In genomic region chr15:72117698-72118399, GRCh38 we compare ENCODE assay signal across 8 cellular contexts. TPM values are rescaled to one million over a fixed set of nuclear protein-coding genes. Genes with fewer than 3 reads are reported as not detected.
A peak's percentile ranks its signal among the peaks of the same experiment; 100 is the strongest.
DNase-seq lines count a peak whose midpoint lies in the region; ATAC-seq and TF ChIP-seq lines count a peak whose summit lies in the region.

TSS of gene MYO9A (minus strand) at chr15:72118150. CDS start at chr15:72046563, 71,587 bp downstream.

- H4K20me1 ChIP-seq in SU-DHL-6 (ENCODE audit: low read depth, low read length): peaks cover 8% of the 10 kb centered on the region

- H3K4me3 ChIP-seq in GM08714 (ENCODE audit: low read length) (peak within 1 kb of the TSS; percentile 97), SU-DHL-6 (ENCODE audit: insufficient read depth, low read length, poor library complexity, severe bottlenecking) (peak within 1 kb of the TSS; percentile 87)

- DNase-seq in NCI-H1417 (lab: John Stamatoyannopoulos, UW) (peak; percentile 98 to 100 (median 99)), glutamatergic neuron (peak; percentile 97), omental fat pad (ENCODE audit: low spot score) (peak; percentile 97)
- peak; percentile 95 for DNase-seq in activated naive CD8-positive, alpha-beta T cell treated with anti-CD3 and anti-CD28 coated beads, Interleukin-2, amount 10 ng/mL, durations not matched to agents 7 days and 5 days

- H3K9me2 ChIP-seq in SU-DHL-6 (replicated peaks; ENCODE audit: insufficient read depth, low read length): no peaks in the 10 kb centered on the region

- no peaks in the 10 kb centered on the region for H3K36me3 ChIP-seq in SU-DHL-6 (ENCODE audit: low read length)

- no peaks in the 10 kb centered on the region; the same call in 1 of the 2 replicates for H3F3A ChIP-seq in SU-DHL-6 (ENCODE audit: insufficient read depth)

- no peaks in the 10 kb centered on the region for H3K27me3 ChIP-seq in SU-DHL-6 (ENCODE audit: low read length)

- peak within 1 kb of the TSS; percentile 92 for H3K27ac Mint-ChIP-seq in activated naive CD8-positive, alpha-beta T cell treated with anti-CD3 and anti-CD28 coated beads, Interleukin-2, amount 10 ng/mL, durations not matched to agents 7 days and 5 days
- H3K27ac Mint-ChIP-seq in glutamatergic neuron (ENCODE audit: unreplicated experiment): peak within 1 kb of the TSS; percentile 98

- POLR2A ChIA-PET in activated naive CD8-positive, alpha-beta T cell treated with anti-CD3 and anti-CD28 coated beads, Interleukin-2, amount 10 ng/mL, durations not matched to agents 7 days and 5 days (lab: Charles Lee): interaction anchor here (0.6 to 1.5 kb wide), 5 partner anchors 9 to 343 kb away, joined by 3 to 4 read pairs (median 3); no protein-coding TSS in a partner anchor

- peak within 1 kb of the TSS; percentile 37 for H2AFZ ChIP-seq in SU-DHL-6 (ENCODE audit: low read depth, low read length, severe bottlenecking)

- TF ChIP-seq CTCF in SU-DHL-6 (IDR thresholded peaks at IDR 0.05; ENCODE audit: insufficient read depth, low read length, poor library complexity, severe bottlenecking): no peak
- no peak for TF ChIP-seq CTCF in glutamatergic neuron (IDR thresholded peaks at IDR 0.05; ENCODE audit: partially characterized antibody, unreplicated experiment)
- TF ChIP-seq CTCF in omental fat pad (IDR thresholded peaks at IDR 0.05): peak in 1 of 3 donors; percentile 10

- H3K36me3 Mint-ChIP-seq in activated naive CD8-positive, alpha-beta T cell treated with anti-CD3 and anti-CD28 coated beads, Interleukin-2, amount 10 ng/mL, durations not matched to agents 7 days and 5 days: no peaks in the 10 kb centered on the region
- H3K36me3 Mint-ChIP-seq in glutamatergic neuron (ENCODE audit: unreplicated experiment): no peaks in the 10 kb centered on the region

- ATAC-seq in HG02763 (IDR thresholded peaks at IDR 0.05; ENCODE audit: unreplicated experiment) (peak; percentile 71), omental fat pad (ENCODE audit: low FRiP score) (peak; percentile 94)
- peak; percentile 74 for ATAC-seq in activated naive CD8-positive, alpha-beta T cell treated with anti-CD3 and anti-CD28 coated beads, Interleukin-2, amount 10 ng/mL, durations not matched to agents 7 days and 5 days (ENCODE audit: low read depth)

- peaks cover 27% of the 10 kb centered on the region for H3K4me1 Mint-ChIP-seq in activated naive CD8-positive, alpha-beta T cell treated with anti-CD3 and anti-CD28 coated beads, Interleukin-2, amount 10 ng/mL, durations not matched to agents 7 days and 5 days
- H3K4me1 Mint-ChIP-seq in glutamatergic neuron (ENCODE audit: low read depth, unreplicated experiment): peaks cover 25% of the 10 kb centered on the region

- peaks cover 4% of the 10 kb centered on the region for H3K27me3 Mint-ChIP-seq in activated naive CD8-positive, alpha-beta T cell treated with anti-CD3 and anti-CD28 coated beads, Interleukin-2, amount 10 ng/mL, durations not matched to agents 7 days and 5 days
- peaks cover 3% of the 10 kb centered on the region for H3K27me3 Mint-ChIP-seq in glutamatergic neuron (ENCODE audit: unreplicated experiment)

- peak within 1 kb of the TSS; percentile 75 for H3K9ac ChIP-seq in SU-DHL-6 (ENCODE audit: low read length)

- no peaks in the 10 kb centered on the region for H3K9me3 Mint-ChIP-seq in activated naive CD8-positive, alpha-beta T cell treated with anti-CD3 and anti-CD28 coated beads, Interleukin-2, amount 10 ng/mL, durations not matched to agents 7 days and 5 days
- peaks cover 5% of the 10 kb centered on the region for H3K9me3 Mint-ChIP-seq in glutamatergic neuron (ENCODE audit: unreplicated experiment)

- H3K4me3 Mint-ChIP-seq in activated naive CD8-positive, alpha-beta T cell treated with anti-CD3 and anti-CD28 coated beads, Interleukin-2, amount 10 ng/mL, durations not matched to agents 7 days and 5 days: peak within 1 kb of the TSS; percentile 88
- H3K4me3 Mint-ChIP-seq in glutamatergic neuron (ENCODE audit: unreplicated experiment): peak within 1 kb of the TSS; percentile 98

- peaks cover 45% of the 10 kb centered on the region for H3K79me2 ChIP-seq in SU-DHL-6 (ENCODE audit: insufficient read depth, low read length)

- peak within 1 kb of the TSS; percentile 67 for H3K27ac ChIP-seq in SU-DHL-6 (ENCODE audit: low read depth, low read length)
- H3K27ac ChIP-seq in temporal lobe (ENCODE audit: low read depth, low read length): peak within 1 kb of the TSS; percentile 87

- no peaks in the 10 kb centered on the region for H3K9me3 ChIP-seq in SU-DHL-6 (ENCODE audit: insufficient read depth, low read length)

- H3K4me2 ChIP-seq in SU-DHL-6 (ENCODE audit: low read depth, low read length, poor library complexity, severe bottlenecking): peak within 1 kb of the TSS; percentile 91

RNA-seq across cellular contexts. Expression of gene MYO9A, which starts in this region (rescaled TPM):
- total RNA-seq in activated naive CD8-positive, alpha-beta T cell treated with anti-CD3 and anti-CD28 coated beads, Interleukin-2, amount 10 ng/mL, durations not matched to agents 7 days and 5 days: 10 to 100 TPM; 24.1 to 31.2 TPM
- 111 TPM for total RNA-seq in glutamatergic neuron (ENCODE audit: unreplicated experiment)
- 10 to 100 TPM; 31.6 to 82.9 (median 48.7) TPM for total RNA-seq in omental fat pad
- total RNA-seq in temporal lobe: 103 TPM

Comparison
In these comparisons a context has a peak if more than half of its experiments do, and no peak if none do; other contexts are left out.
1. Peak in every context shown above with its lines: DNase-seq, ATAC-seq, H3K4me3 ChIP-seq and H3K27ac ChIP-seq.